12 cellular contexts compared by ENCODE assay signal in the genomic region with DNA sequence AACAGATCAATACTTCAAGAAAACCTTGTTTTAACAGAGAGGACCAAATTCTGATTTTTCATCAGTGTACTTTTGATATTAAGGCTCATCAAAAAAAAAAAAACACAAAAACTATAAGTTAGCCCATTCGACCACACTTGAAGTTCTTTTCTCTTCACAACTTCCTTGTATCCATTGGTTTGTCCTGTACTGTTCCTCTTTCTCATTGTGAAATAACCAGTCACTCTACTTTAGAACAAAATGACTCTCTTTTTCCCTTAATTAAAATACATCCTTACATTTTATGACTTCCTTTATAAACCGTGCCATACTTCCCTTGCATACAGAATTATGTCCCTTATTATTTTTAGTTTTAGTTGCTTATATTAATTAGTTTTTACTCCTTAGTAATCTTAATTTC.
"Had no signal": no experiment of that assay in that cellular context is flagged by ENCODE, and none has a peak within 500 bp of the region (broad histone marks: within the 10 kb centered on the region; RNA-seq: fewer than 3 reads in every experiment).

No MANE protein-coding gene starts in this region.

- DNase-seq: activated CD4-positive, alpha-beta T cell treated with anti-CD3 and anti-CD28 coated beads, Interleukin-2, amount 10 ng/mL, durations not matched to agents 7 days and 5 days; activated CD4-positive, CD25-positive, alpha-beta regulatory T cell; activated CD8-positive, alpha-beta memory T cell treated with anti-CD3 and anti-CD28 coated beads, Interleukin-2, amount 50 U/mL, for 48 hours; activated gamma-delta T cell treated with Interleukin-2 at 50 U/mL for 16 hours; activated naive CD8-positive, alpha-beta T cell treated with anti-CD3 and anti-CD28 coated beads, Interleukin-2, amount 10 ng/mL, durations not matched to agents 7 days and 5 days; activated T-cell treated with anti-CD3 and anti-CD28 coated beads, Interleukin-2, amount 50 U/mL, for 72 hours; central memory CD4-positive, alpha-beta T cell; mammary epithelial cell; naive B cell; retina had no signal

- H3K9me3 Mint-ChIP-seq: activated CD4-positive, alpha-beta T cell treated with anti-CD3 and anti-CD28 coated beads, Interleukin-2, amount 10 ng/mL, durations not matched to agents 7 days and 5 days; activated naive CD8-positive, alpha-beta T cell treated with anti-CD3 and anti-CD28 coated beads, Interleukin-2, amount 10 ng/mL, durations not matched to agents 7 days and 5 days; activated T-cell treated with anti-CD3 and anti-CD28 coated beads, Interleukin-2, amount 50 U/mL, for 72 hours; brain; naive B cell; stimulated activated effector memory CD8-positive, alpha-beta T cell treated with anti-CD3 and anti-CD28 coated beads, Interleukin-12 subunit alpha, Interleukin-12 subunit beta, amount 100 ng/mL, for 72 hours had no signal

- H3K4me3 Mint-ChIP-seq: activated CD4-positive, alpha-beta T cell treated with anti-CD3 and anti-CD28 coated beads, Interleukin-2, amount 10 ng/mL, durations not matched to agents 7 days and 5 days; activated naive CD8-positive, alpha-beta T cell treated with anti-CD3 and anti-CD28 coated beads, Interleukin-2, amount 10 ng/mL, durations not matched to agents 7 days and 5 days; activated T-cell treated with anti-CD3 and anti-CD28 coated beads, Interleukin-2, amount 50 U/mL, for 72 hours; brain; naive B cell; stimulated activated effector memory CD8-positive, alpha-beta T cell treated with anti-CD3 and anti-CD28 coated beads, Interleukin-12 subunit alpha, Interleukin-12 subunit beta, amount 100 ng/mL, for 72 hours had no signal

- H3K27ac Mint-ChIP-seq: activated CD4-positive, alpha-beta T cell treated with anti-CD3 and anti-CD28 coated beads, Interleukin-2, amount 10 ng/mL, durations not matched to agents 7 days and 5 days; activated naive CD8-positive, alpha-beta T cell treated with anti-CD3 and anti-CD28 coated beads, Interleukin-2, amount 10 ng/mL, durations not matched to agents 7 days and 5 days; activated T-cell treated with anti-CD3 and anti-CD28 coated beads, Interleukin-2, amount 50 U/mL, for 72 hours; stimulated activated effector memory CD8-positive, alpha-beta T cell treated with anti-CD3 and anti-CD28 coated beads, Interleukin-12 subunit alpha, Interleukin-12 subunit beta, amount 100 ng/mL, for 72 hours had no signal

- H3K27me3 Mint-ChIP-seq: activated CD4-positive, alpha-beta T cell treated with anti-CD3 and anti-CD28 coated beads, Interleukin-2, amount 10 ng/mL, durations not matched to agents 7 days and 5 days; activated naive CD8-positive, alpha-beta T cell treated with anti-CD3 and anti-CD28 coated beads, Interleukin-2, amount 10 ng/mL, durations not matched to agents 7 days and 5 days; brain; naive B cell had no signal
